Comparison of ENCODE assay signal across 8 cellular contexts in the genomic region with DNA sequence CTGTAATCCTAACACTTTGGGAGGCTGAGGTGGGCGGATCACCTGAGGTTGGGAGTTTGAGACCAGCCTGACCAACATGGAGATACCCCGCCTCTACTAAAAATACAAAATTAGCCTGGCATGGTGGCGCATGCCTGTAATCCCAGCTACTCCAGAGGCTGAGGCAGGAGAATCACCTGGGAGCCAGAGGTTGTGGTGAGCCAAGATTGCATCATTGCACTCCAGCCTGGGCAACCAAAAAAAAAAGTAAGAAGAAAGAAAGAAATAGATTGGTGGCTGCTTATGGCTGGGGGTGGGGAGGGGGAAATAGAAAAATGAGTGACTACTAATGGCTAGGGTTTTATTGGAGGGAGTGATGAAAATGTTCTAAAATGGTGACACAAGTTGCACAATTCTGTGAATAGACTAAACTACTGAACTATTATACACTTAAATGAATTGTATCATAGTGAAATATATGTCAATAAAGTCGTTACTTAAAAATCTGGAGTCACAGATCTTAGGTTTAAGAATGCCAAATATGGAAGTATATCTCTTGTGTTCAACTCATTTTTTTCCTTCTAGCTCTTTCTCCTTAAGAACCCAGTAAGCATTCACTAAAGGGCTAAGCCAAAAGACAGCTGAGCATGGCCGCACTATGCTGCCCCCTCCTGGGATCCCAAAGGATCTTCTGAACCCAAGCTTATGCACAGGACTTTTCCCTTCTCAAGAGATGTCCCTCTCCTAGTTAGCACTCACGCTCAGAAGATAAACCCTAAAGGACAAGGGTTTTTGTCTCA. TPM values are rescaled to one million over a fixed set of nuclear protein-coding genes. Genes with fewer than 3 reads are reported as not detected.
DNase-seq lines count a peak whose midpoint lies in the region; ATAC-seq and TF ChIP-seq lines count a peak whose summit lies in the region.

No MANE protein-coding gene starts in this region.

- H3K36me3 ChIP-seq in BE2C: no peaks in the 10 kb centered on the region
- H3K36me3 ChIP-seq in trophoblast cell (ENCODE audit: control insufficient read depth in 1 of 2, insufficient read depth in 2 of 2, low read length in 2 of 2): no peaks in the 10 kb centered on the region

- peaks cover 5% of the 10 kb centered on the region for H3K79me1 ChIP-seq in trophoblast cell (ENCODE audit: low read length)

- no peaks in the 10 kb centered on the region for H3K36me3 Mint-ChIP-seq in activated T-cell treated with anti-CD3 and anti-CD28 coated beads, Interleukin-2, amount 50 U/mL, for 4 hours (ENCODE audit: insufficient read depth)

- H4K12ac ChIP-seq in trophoblast cell (ENCODE audit: low read depth, low read length): no peak overlapping the region

- no peaks in the 10 kb centered on the region for H3K9me3 Mint-ChIP-seq in activated T-cell treated with anti-CD3 and anti-CD28 coated beads, Interleukin-2, amount 50 U/mL, for 4 hours

- CTCF ChIA-PET in HEK293T (lab: Yijun Ruan, JAX): interaction anchor here (0.6 to 8.5 kb wide), 7 partner anchors 16 to 337 kb away, joined by 3 to 324 read pairs (median 3); a partner anchor contains a TSS

- DNase-seq in BE2C (peak; percentile 77), HEK293T (ENCODE audit: extremely low spot score) (peak; percentile 75), NOMO-1 (lab: John Stamatoyannopoulos, UW; ENCODE audit: unreplicated experiment in 2 of 2) (peak; percentile 41 to 62), foreskin keratinocyte (peak in 1 of 2 donors; percentile 44), trophoblast cell (peak; percentile 70 to 82)
- DNase-seq in activated T-cell treated with anti-CD3 and anti-CD28 coated beads, Interleukin-2, amount 50 U/mL, for 4 hours: peak; percentile 21
- no peak for DNase-seq in central memory CD4-positive, alpha-beta T cell

- peaks cover 3% of the 10 kb centered on the region for H3K27me3 Mint-ChIP-seq in activated T-cell treated with anti-CD3 and anti-CD28 coated beads, Interleukin-2, amount 50 U/mL, for 4 hours (ENCODE audit: low read depth)

- H3K18ac ChIP-seq in trophoblast cell (ENCODE audit: low read length): no peak overlapping the region

- H3K4me1 ChIP-seq in BE2C (peaks cover 19% of the 10 kb centered on the region), foreskin keratinocyte (peaks cover 4% of the 10 kb centered on the region), trophoblast cell (ENCODE audit: control insufficient read depth in 1 of 2, insufficient read depth in 2 of 2, low read length in 2 of 2) (peaks cover 3 to 14% of the 10 kb centered on the region in 2 experiments)

- no peak overlapping the region for H2AFZ ChIP-seq in trophoblast cell (ENCODE audit: insufficient read depth, low read length, poor library complexity)

- H3K4me3 ChIP-seq in BE2C (ENCODE audit: low read depth, low read length): no peak overlapping the region
- no peak overlapping the region for H3K4me3 ChIP-seq in trophoblast cell (ENCODE audit: low read depth, low read length)

- no peaks in the 10 kb centered on the region for H3K79me2 ChIP-seq in trophoblast cell (ENCODE audit: control insufficient read depth, insufficient read depth, low read length, poor library complexity)

- H3K9me3 ChIP-seq in BE2C (no peaks in the 10 kb centered on the region), trophoblast cell (ENCODE audit: insufficient read depth, low read depth, low read length) (no peaks in the 10 kb centered on the region)

- peak; percentile 98 for TF ChIP-seq CTCF in BE2C (IDR thresholded peaks at IDR 0.05; ENCODE audit: low read depth, low read length)
- peak; percentile 77 for TF ChIP-seq CTCF in foreskin keratinocyte (conservative IDR thresholded peaks at IDR 0.05)

- no peak overlapping the region for H3K4me3 Mint-ChIP-seq in activated T-cell treated with anti-CD3 and anti-CD28 coated beads, Interleukin-2, amount 50 U/mL, for 4 hours

- WGBS in trophoblast cell (ENCODE audit: extremely low coverage, insufficient coverage, insufficient read length): no CpG with 5 or more reads among the region's 6 CpGs

- H3K9ac ChIP-seq in trophoblast cell (ENCODE audit: low read length): no peak overlapping the region

- no peak overlapping the region for H4K8ac ChIP-seq in trophoblast cell (ENCODE audit: low read depth, low read length)

- no peak overlapping the region for H3K4ac ChIP-seq in trophoblast cell (ENCODE audit: low read depth, low read length)

- no peak overlapping the region for H3K23ac ChIP-seq in trophoblast cell (ENCODE audit: low read length)

- H4K91ac ChIP-seq in trophoblast cell (ENCODE audit: low read depth, low read length): no peak overlapping the region

- H3K27ac ChIP-seq in foreskin keratinocyte (no peak overlapping the region), trophoblast cell (ENCODE audit: low read depth, low read length) (no peak overlapping the region)

- no peak overlapping the region for H3K14ac ChIP-seq in trophoblast cell (ENCODE audit: low read length)

- no peak overlapping the region for H2BK120ac ChIP-seq in trophoblast cell (ENCODE audit: insufficient read depth, low read length, poor library complexity)

- H2BK12ac ChIP-seq in trophoblast cell (ENCODE audit: low read length): no peak overlapping the region

- H3K4me1 Mint-ChIP-seq in activated T-cell treated with anti-CD3 and anti-CD28 coated beads, Interleukin-2, amount 50 U/mL, for 4 hours (ENCODE audit: low read depth): peaks cover 16% of the 10 kb centered on the region

- H2BK5ac ChIP-seq in trophoblast cell (ENCODE audit: low read depth, low read length, poor library complexity): no peak overlapping the region

- H3K27me3 ChIP-seq in BE2C: no peaks in the 10 kb centered on the region
- peaks cover 31% of the 10 kb centered on the region for H3K27me3 ChIP-seq in foreskin keratinocyte
- peaks cover 6% of the 10 kb centered on the region for H3K27me3 ChIP-seq in trophoblast cell (ENCODE audit: insufficient read depth, low read length)

- POLR2A ChIA-PET in HEK293T (lab: Yijun Ruan, JAX): interaction anchor here (0.7 to 1.0 kb wide), 2 partner anchors 183 to 188 kb away, joined by 4 read pairs; no protein-coding TSS in a partner anchor

- no peak overlapping the region for H2AK5ac ChIP-seq in trophoblast cell (ENCODE audit: low read length)

- ATAC-seq in activated T-cell treated with anti-CD3 and anti-CD28 coated beads, Interleukin-2, amount 50 U/mL, for 4 hours: no peak
- ATAC-seq in foreskin keratinocyte (peak; percentile 58), GM19463 (IDR thresholded peaks at IDR 0.05; ENCODE audit: unreplicated experiment) (no peak)

- H3K4me2 ChIP-seq in trophoblast cell (ENCODE audit: low read length): no peak overlapping the region

TF ChIP-seq in HEK293T, 16 proteins besides CTCF, POLR2A, EP300 and RAD21:
- no peak for TF ChIP-seq HDGF (IDR thresholded peaks at IDR 0.05; ENCODE audit: borderline replicate concordance)
- TF ChIP-seq, protein P1, sequence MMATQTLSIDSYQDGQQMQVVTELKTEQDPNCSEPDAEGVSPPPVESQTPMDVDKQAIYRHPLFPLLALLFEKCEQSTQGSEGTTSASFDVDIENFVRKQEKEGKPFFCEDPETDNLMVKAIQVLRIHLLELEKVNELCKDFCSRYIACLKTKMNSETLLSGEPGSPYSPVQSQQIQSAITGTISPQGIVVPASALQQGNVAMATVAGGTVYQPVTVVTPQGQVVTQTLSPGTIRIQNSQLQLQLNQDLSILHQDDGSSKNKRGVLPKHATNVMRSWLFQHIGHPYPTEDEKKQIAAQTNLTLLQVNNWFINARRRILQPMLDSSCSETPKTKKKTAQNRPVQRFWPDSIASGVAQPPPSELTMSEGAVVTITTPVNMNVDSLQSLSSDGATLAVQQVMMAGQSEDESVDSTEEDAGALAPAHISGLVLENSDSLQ (IDR thresholded peaks at IDR 0.05): no peak
- TF ChIP-seq NFRKB (IDR thresholded peaks at IDR 0.05): no peak
- TF ChIP-seq LEF1 (IDR thresholded peaks at IDR 0.05; ENCODE audit: borderline replicate concordance): no peak
- TF ChIP-seq SUZ12 (IDR thresholded peaks at IDR 0.05): no peak
- no peak for TF ChIP-seq CTBP1 (IDR thresholded peaks at IDR 0.05; ENCODE audit: borderline replicate concordance)
- TF ChIP-seq ARNT (IDR thresholded peaks at IDR 0.05): no peak
- TF ChIP-seq FOXA1 (IDR thresholded peaks at IDR 0.05): no peak
- no peak for TF ChIP-seq FOXM1 (IDR thresholded peaks at IDR 0.05; ENCODE audit: borderline replicate concordance)
- no peak for TF ChIP-seq FOXK2 (IDR thresholded peaks at IDR 0.05)
- no peak for TF ChIP-seq TARDBP (IDR thresholded peaks at IDR 0.05)
- no peak for TF ChIP-seq ELF4 (IDR thresholded peaks at IDR 0.05)
- no peak for TF ChIP-seq BHLHE40 (IDR thresholded peaks at IDR 0.05; ENCODE audit: borderline replicate concordance)
- no peak; the same call in 1 of the 2 replicates for TF ChIP-seq ZNF384 (IDR thresholded peaks at IDR 0.05)
- no peak for TF ChIP-seq L3MBTL2 (conservative IDR thresholded peaks at IDR 0.05)
- TF ChIP-seq SP1 (IDR thresholded peaks at IDR 0.05): no peak
TF ChIP-seq in HEK293T: peak in this region for 0.

RNA-seq across cellular contexts. Expression of a gene that starts 3.2 kb away (rescaled TPM):
- polyA plus RNA-seq in BE2C (2012; ENCODE audit: insufficient read depth, insufficient read length, low read depth): 3.2 TPM
- 10 to 100 TPM in 2 of 3 donors, 1 to 10 TPM in 1; 5.2 to 11.0 (median 10.4) TPM for total RNA-seq in activated T-cell treated with anti-CD3 and anti-CD28 coated beads, Interleukin-2, amount 50 U/mL, for 4 hours
- total RNA-seq in foreskin keratinocyte: 3.2 TPM in 2 replicates
- 3.0 and 3.5 TPM in 2 replicates for polyA plus RNA-seq in foreskin keratinocyte
- 1.7 and 2.2 TPM in 2 replicates for polyA plus RNA-seq in trophoblast cell (2013)

RNA-seq across cellular contexts. Expression of a gene that starts 52.7 kb away (rescaled TPM):
- polyA plus RNA-seq in BE2C (2012; ENCODE audit: insufficient read depth, insufficient read length, low read depth): 143 TPM
- total RNA-seq in activated T-cell treated with anti-CD3 and anti-CD28 coated beads, Interleukin-2, amount 50 U/mL, for 4 hours: 100 to 1,000 TPM; 375 to 402 (median 394) TPM
- total RNA-seq in foreskin keratinocyte: 172 and 196 TPM in 2 replicates
- polyA plus RNA-seq in foreskin keratinocyte: 113 and 136 TPM in 2 replicates
- 75.7 and 78.8 TPM in 2 replicates for polyA plus RNA-seq in trophoblast cell (2013)
